16 cellular contexts compared by ENCODE assay signal in the genomic region with DNA sequence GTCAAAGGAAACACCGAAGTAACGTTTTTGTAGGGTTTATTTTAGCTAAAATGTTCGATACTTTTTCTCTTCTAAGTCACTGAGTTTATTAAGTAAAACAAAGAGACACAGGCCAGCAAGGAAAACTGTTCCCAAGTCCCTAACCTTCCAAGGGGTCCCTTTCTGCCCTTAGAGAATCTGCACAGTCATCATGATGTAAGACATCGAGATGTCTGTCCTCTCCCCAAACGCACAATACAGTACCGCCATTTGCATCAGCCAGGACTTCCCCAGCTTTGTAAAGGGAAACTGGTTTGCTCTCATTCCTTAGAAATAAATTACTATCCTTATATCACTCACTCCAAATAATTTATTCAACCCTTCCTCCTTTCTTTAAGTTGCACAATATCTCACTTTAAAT.
A peak's percentile ranks its signal among the peaks of the same experiment; 100 is the strongest.
DNase-seq lines count a peak whose midpoint lies in the region; ATAC-seq, FAIRE-seq and TF ChIP-seq lines count a peak whose summit lies in the region.
"Had no signal": no experiment of that assay in that cellular context is flagged by ENCODE, and none has a peak within 500 bp of the region (broad histone marks: within the 10 kb centered on the region; RNA-seq: fewer than 3 reads in every experiment).

No MANE protein-coding gene starts in this region.

- H3K27ac Mint-ChIP-seq in WTC11, result no peak overlapping the region
- H3K27ac Mint-ChIP-seq: CD4-positive, CD25-positive, alpha-beta regulatory T cell had no signal

- DNase-seq in HepG2 (ENCODE audit: low spot score) (no peak), right lobe of liver (no peak), RPMI7951 (ENCODE audit: low read depth) (peak; percentile 13), H1 (ENCODE audit: low read depth in 1 of 2, low spot score in 2 of 2) (no peak), WTC11 (ENCODE audit: low spot score) (no peak), DMS79 treated with DMSO at 0.1 percent for 48 hours (lab: John Stamatoyannopoulos, UW) (no peak), MV-4-11 (lab: John Stamatoyannopoulos, UW) (no peak)
- DNase-seq: ACHN; CD4-positive, CD25-positive, alpha-beta regulatory T cell; DMS53; GM23248; IMR-90; KG1 had no signal

- TF ChIP-seq RAD21 in HepG2 (CRISPR knock-in tag; IDR thresholded peaks at IDR 0.05) (no peak), H1 (IDR thresholded peaks at IDR 0.05 in 1 of 2, conservative IDR thresholded peaks at IDR 0.05 in 1 of 2; ENCODE audit: low read depth in 2 of 2, low read length in 2 of 2) (no peak)

- no peaks in the 10 kb centered on the region for H3K9me3 ChIP-seq in HepG2 (ENCODE audit: low read length)
- no peaks in the 10 kb centered on the region for H3K9me3 ChIP-seq in right lobe of liver
- H3K9me3 ChIP-seq in H1 (ENCODE audit: insufficient read depth in 2 of 2, low read depth in 1 of 2, low read length in 1 of 2), result no peaks in the 10 kb centered on the region
- H3K9me3 ChIP-seq: BLaER1 treated with 17β-estradiol and CSF1 and Interleukin-3, amounts not matched to agents 10 nM and 100 nM had no signal

- H3K56ac ChIP-seq in H1 (replicated peaks; ENCODE audit: insufficient read length, low read depth, low read length), result no peak overlapping the region

- no peak overlapping the region for H3K14ac ChIP-seq in H1 (ENCODE audit: insufficient read length)

- no peaks in the 10 kb centered on the region for H3K4me1 ChIP-seq in HepG2 (ENCODE audit: insufficient read depth, low read length)
- H3K4me1 ChIP-seq in right lobe of liver, result no peaks in the 10 kb centered on the region
- 0 out of 7 replicates have a peak, but pooled peaks cover 0 to 2% (median 0%) of the 10 kb centered on the region in 4 experiments for H3K4me1 ChIP-seq in H1 (replicated peaks in 1 of 4; ENCODE audit: control insufficient read depth in 3 of 4, insufficient read depth in 4 of 4, low read length in 3 of 4)
- H3K4me1 ChIP-seq: BLaER1 treated with 17β-estradiol and CSF1 and Interleukin-3, amounts not matched to agents 10 nM and 100 nM had no signal

- BruUV-seq in HepG2 (replicated peaks; lab: Mats Ljungman, UMichigan), result no TSS peak

- H3K36me3 ChIP-seq in HepG2 (replicated peaks in 1 of 2; ENCODE audit: control insufficient read depth in 1 of 2, insufficient read depth in 2 of 2, low read length in 2 of 2), result no peaks in the 10 kb centered on the region
- H3K36me3 ChIP-seq in right lobe of liver, result no peaks in the 10 kb centered on the region
- H3K36me3 ChIP-seq in H1 (ENCODE audit: control insufficient read depth in 2 of 4, insufficient read depth in 4 of 4, low read length in 3 of 4), result no peaks in the 10 kb centered on the region
- H3K36me3 ChIP-seq: BLaER1 treated with 17β-estradiol and CSF1 and Interleukin-3, amounts not matched to agents 10 nM and 100 nM had no signal

- no peak overlapping the region for H2AK5ac ChIP-seq in H1 (ENCODE audit: low read depth, low read length)

- no peak overlapping the region for H2BK15ac ChIP-seq in H1 (ENCODE audit: low read length)

- TF ChIP-seq CTCF in HepG2 (CRISPR knock-in tag; IDR thresholded peaks at IDR 0.05) (no peak), right lobe of liver (IDR thresholded peaks at IDR 0.05) (no peak), H1 (IDR thresholded peaks at IDR 0.05; ENCODE audit: control extremely low read depth in 1 of 3, insufficient read depth in 1 of 3, low read depth in 1 of 3, low read length in 3 of 3) (no peak), WTC11 (IDR thresholded peaks at IDR 0.05) (no peak)

- no peak overlapping the region for H3K4me2 ChIP-seq in HepG2 (ENCODE audit: low read depth, low read length)
- no peak overlapping the region for H3K4me2 ChIP-seq in H1 (ENCODE audit: insufficient read depth in 1 of 2, low read depth in 2 of 2, low read length in 2 of 2)
- H3K4me2 ChIP-seq: BLaER1 treated with 17β-estradiol and CSF1 and Interleukin-3, amounts not matched to agents 10 nM and 100 nM had no signal

- H2BK12ac ChIP-seq in H1 (ENCODE audit: low read depth, low read length), result peak overlapping the region; percentile 69; the same call in 1 of the 2 replicates

- no peaks in the 10 kb centered on the region for H3K36me3 Mint-ChIP-seq in WTC11
- H3K36me3 Mint-ChIP-seq: CD4-positive, CD25-positive, alpha-beta regulatory T cell had no signal

- no peak for TF ChIP-seq EP300 in HepG2 (IDR thresholded peaks at IDR 0.05; ENCODE audit: low read depth in 2 of 2, low read length in 2 of 2)
- TF ChIP-seq EP300 in HepG2 (CRISPR knock-in tag; IDR thresholded peaks at IDR 0.05; ENCODE audit: borderline replicate concordance), result no peak
- no peak for TF ChIP-seq EP300 in H1 (IDR thresholded peaks at IDR 0.05; ENCODE audit: borderline replicate concordance in 1 of 2, low read depth in 2 of 2, low read length in 2 of 2)

- no peak overlapping the region for H3K23ac ChIP-seq in H1 (ENCODE audit: insufficient read length)

- H3K4me3 ChIP-seq in HepG2 (replicated peaks in 1 of 3; ENCODE audit: insufficient read depth in 1 of 3, low read depth in 2 of 3, low read length in 3 of 3), result no peak overlapping the region
- no peak overlapping the region for H3K4me3 ChIP-seq in right lobe of liver
- H3K4me3 ChIP-seq in H1 (ENCODE audit: extremely low read depth in 1 of 4, insufficient read depth in 2 of 4, low read depth in 3 of 4, low read length in 4 of 4), result no peak overlapping the region
- H3K4me3 ChIP-seq: BLaER1 treated with 17β-estradiol and CSF1 and Interleukin-3, amounts not matched to agents 10 nM and 100 nM; GM23248 had no signal

- WGBS in HepG2 (ENCODE audit: low lambda C conversion rate), result 5% methylated on average over 6 of the region's 6 CpGs
- 57% methylated on average over 6 of the region's 6 CpGs for WGBS in right lobe of liver (ENCODE audit: insufficient coverage, low coverage, low lambda C conversion rate, missing lambda C conversion rate)
- WGBS in H1 (ENCODE audit: extremely low coverage in 1 of 2, insufficient coverage in 1 of 2, insufficient read length in 1 of 2, insufficient replicate concordance in 2 of 2, low coverage in 1 of 2, low lambda C conversion rate in 2 of 2, missing lambda C conversion rate in 1 of 2), 2 experiments, result 98% methylated on average over 6 of the region's 6 CpGs; no CpG with 5 or more reads in 1 of the 2 experiments

- no peak overlapping the region for H4K8ac ChIP-seq in H1 (ENCODE audit: extremely low read depth, insufficient read depth, low read length)

- H4K20me1 ChIP-seq in HepG2 (ENCODE audit: insufficient read depth, low read length), result no peaks in the 10 kb centered on the region
- no peaks in the 10 kb centered on the region for H4K20me1 ChIP-seq in H1 (replicated peaks in 1 of 2; ENCODE audit: control insufficient read depth in 1 of 2, insufficient read depth in 2 of 2, low read length in 2 of 2)
- H4K20me1 ChIP-seq: BLaER1 treated with 17β-estradiol and CSF1 and Interleukin-3, amounts not matched to agents 10 nM and 100 nM had no signal

- H4K91ac ChIP-seq in H1 (replicated peaks; ENCODE audit: insufficient read length, low read length), result no peak overlapping the region

- H2BK5ac ChIP-seq in H1 (ENCODE audit: low read depth, low read length), result peak overlapping the region; percentile 57; the same call in 1 of the 2 replicates

- no peak overlapping the region for H3K4ac ChIP-seq in H1 (replicated peaks; ENCODE audit: insufficient read length, low read depth, low read length)

- H3K9ac ChIP-seq in HepG2 (ENCODE audit: insufficient read depth, low read depth, low read length) (no peak overlapping the region), H1 (replicated peaks in 1 of 4; ENCODE audit: extremely low read depth in 1 of 4, low read depth in 3 of 4, low read length in 3 of 4) (no peak overlapping the region)
- H3K9ac ChIP-seq: BLaER1 treated with 17β-estradiol and CSF1 and Interleukin-3, amounts not matched to agents 10 nM and 100 nM; GM23248 had no signal

- H3K79me1 ChIP-seq in H1 (ENCODE audit: low read depth, low read length), result no peaks in the 10 kb centered on the region

- H2BK20ac ChIP-seq in H1 (ENCODE audit: low read length), result no peak overlapping the region; the same call in 1 of the 2 replicates

- H2BK120ac ChIP-seq in H1 (replicated peaks; ENCODE audit: low read depth, low read length), result no peak overlapping the region

- CTCF ChIA-PET in HepG2 (lab: Yijun Ruan, JAX; ENCODE audit: low intra/inter-chr PET ratio, low total read pairs), result no interaction called here
- CTCF ChIA-PET in H1 (lab: Charles Lee; ENCODE audit: partially characterized antibody), result no interaction called here
- CTCF ChIA-PET in WTC11 (lab: Charles Lee), result no interaction called here

- H3K27ac ChIP-seq in HepG2 (ENCODE audit: extremely low read length, insufficient read depth, low read length) (no peak overlapping the region), right lobe of liver (no peak overlapping the region), H1 (ENCODE audit: low read depth, low read length) (no peak overlapping the region)
- H3K27ac ChIP-seq: 22Rv1; BLaER1 treated with 17β-estradiol and CSF1 and Interleukin-3, amounts not matched to agents 10 nM and 100 nM; GM23248 had no signal

- intact Hi-C loops in HepG2 (cut with micrococcal nuclease; ENCODE audit: unreplicated experiment), result no loop called here
- intact Hi-C loops in right lobe of liver (cut with DNase I), result no loop called here

- H3K27me3 Mint-ChIP-seq in WTC11 (ENCODE audit: low read depth), result no peaks in the 10 kb centered on the region
- H3K27me3 Mint-ChIP-seq: CD4-positive, CD25-positive, alpha-beta regulatory T cell had no signal

- POLR2A ChIA-PET in HepG2 (lab: Yijun Ruan, JAX), result no interaction called here
- POLR2A ChIA-PET in H1 (lab: Charles Lee; ENCODE audit: partially characterized antibody), result no interaction called here
- POLR2A ChIA-PET in WTC11 (lab: Charles Lee), result no interaction called here

- FAIRE-seq in HepG2 (lab: Jason Lieb, UNC) (no peak), H1 (lab: Jason Lieb, UNC) (peak; percentile 50)

- no peak overlapping the region for H3K4me3 Mint-ChIP-seq in WTC11
- H3K4me3 Mint-ChIP-seq: CD4-positive, CD25-positive, alpha-beta regulatory T cell had no signal

- H3K9me3 Mint-ChIP-seq in WTC11, result no peaks in the 10 kb centered on the region

- H3K27me3 ChIP-seq in HepG2 (ENCODE audit: control insufficient read depth in 1 of 2, insufficient read depth in 2 of 2, low read length in 2 of 2), result peaks cover 0 to 2% of the 10 kb centered on the region in 2 experiments; a peak in 1 of 5 replicates
- no peaks in the 10 kb centered on the region for H3K27me3 ChIP-seq in right lobe of liver
- H3K27me3 ChIP-seq in H1 (replicated peaks in 1 of 4; ENCODE audit: control insufficient read depth in 3 of 4, extremely low read depth in 1 of 4, insufficient read depth in 3 of 4, low read length in 3 of 4), result no peaks in the 10 kb centered on the region
- H3K27me3 ChIP-seq: BLaER1 treated with 17β-estradiol and CSF1 and Interleukin-3, amounts not matched to agents 10 nM and 100 nM had no signal

- ATAC-seq in HepG2 (no peak), right lobe of liver (no peak), WTC11 (no peak)
- ATAC-seq: HCT116 had no signal

- no peaks in the 10 kb centered on the region for H3K23me2 ChIP-seq in H1 (ENCODE audit: low read depth, low read length)

- peaks cover 2% of the 10 kb centered on the region; the same call in 1 of the 2 replicates for H3K4me1 Mint-ChIP-seq in WTC11
- H3K4me1 Mint-ChIP-seq: CD4-positive, CD25-positive, alpha-beta regulatory T cell had no signal

- in situ Hi-C loops in HepG2 (cut with HindIII; ENCODE audit: extremely low pct_ligation_motif_present, low pct_unique_long_range_greater_than_20kb), result no loop called here

- TF ChIP-seq POLR2A in HepG2 (IDR thresholded peaks at IDR 0.05; ENCODE audit: insufficient read depth in 1 of 2, low read depth in 2 of 2, low read length in 2 of 2) (no peak), right lobe of liver (IDR thresholded peaks at IDR 0.05) (no peak), H1 (IDR thresholded peaks at IDR 0.05; ENCODE audit: control extremely low read depth in 1 of 2, low read depth in 2 of 2, low read length in 2 of 2) (no peak)

- H2AFZ ChIP-seq in HepG2 (ENCODE audit: low read length), result no peak overlapping the region
- peak overlapping the region; percentile 93 for H2AFZ ChIP-seq in H1 (ENCODE audit: low read length)
- H2AFZ ChIP-seq: GM23248 had no signal

- H3K18ac ChIP-seq in H1 (ENCODE audit: extremely low read depth, low read length), result peak overlapping the region; percentile 64; the same call in 1 of the 2 replicates

- H4K5ac ChIP-seq in H1 (ENCODE audit: insufficient read length, low read depth, low read length), result no peak overlapping the region

- no peaks in the 10 kb centered on the region for H3K79me2 ChIP-seq in HepG2 (ENCODE audit: insufficient read depth, low read length)
- H3K79me2 ChIP-seq in H1 (ENCODE audit: control insufficient read depth in 1 of 2, insufficient read depth in 2 of 2, low read length in 2 of 2), result no peaks in the 10 kb centered on the region
